8 cellular contexts compared by ENCODE assay signal in genomic region chr2:30231726-30232026, GRCh38. TPM values are rescaled to one million over a fixed set of nuclear protein-coding genes. Genes with fewer than 3 reads are reported as not detected.
DNase-seq lines count a peak whose midpoint lies in the region; ATAC-seq and TF ChIP-seq lines count a peak whose summit lies in the region.

No MANE protein-coding gene starts in this region.

- intact Hi-C loops in Caco-2 (cut with micrococcal nuclease; ENCODE audit: unreplicated experiment): loop anchor here (1.0 to 10.0 kb wide), 5 partner anchors 13 to 473 kb away; partner anchors contain the start of gene LCLAT1
- intact Hi-C loops in activated CD4-positive, alpha-beta T cell treated with anti-CD3 and anti-CD28 coated beads, Interleukin-2, amount 10 ng/mL, durations not matched to agents 24 days and 14 days (cut with micrococcal nuclease): loop anchor here (1.0 kb wide), 3 partner anchors 23 to 191 kb away; no protein-coding TSS in a partner anchor

- peaks cover 25% of the 10 kb centered on the region for H3K4me1 ChIP-seq in Caco-2
- no peaks in the 10 kb centered on the region for H3K4me1 ChIP-seq in foreskin keratinocyte
- no peaks in the 10 kb centered on the region for H3K4me1 ChIP-seq in rectal smooth muscle tissue (ENCODE audit: control insufficient read depth, insufficient read depth, low read length)

- H3K27me3 ChIP-seq in Caco-2 (replicated peaks; ENCODE audit: control insufficient read depth, insufficient read depth, low read length) (no peaks in the 10 kb centered on the region), foreskin keratinocyte (peaks cover 72% of the 10 kb centered on the region), rectal smooth muscle tissue (ENCODE audit: control insufficient read depth, insufficient read depth, low read length) (no peaks in the 10 kb centered on the region)

- H3K4me1 Mint-ChIP-seq in Caco-2 (ENCODE audit: low read depth, unreplicated experiment): peaks cover 29% of the 10 kb centered on the region
- H3K4me1 Mint-ChIP-seq in activated CD4-positive, alpha-beta T cell treated with anti-CD3 and anti-CD28 coated beads, Interleukin-2, amount 10 ng/mL, durations not matched to agents 24 days and 14 days: peaks cover 58% of the 10 kb centered on the region

- TF ChIP-seq CTCF in Caco-2 (IDR thresholded peaks at IDR 0.05; ENCODE audit: insufficient read depth in 1 of 2, low read depth in 1 of 2, low read length in 1 of 2, severe bottlenecking in 1 of 2, unreplicated experiment in 1 of 2): no peak
- TF ChIP-seq CTCF in foreskin keratinocyte (conservative IDR thresholded peaks at IDR 0.05): no peak

- ATAC-seq in HG03045 (IDR thresholded peaks at IDR 0.05; ENCODE audit: unreplicated experiment) (peak; percentile 21), foreskin keratinocyte (peak; percentile 51), GM18873 (IDR thresholded peaks at IDR 0.05; ENCODE audit: low FRiP score, unreplicated experiment) (no peak)

- H3K27ac Mint-ChIP-seq in Caco-2 (ENCODE audit: unreplicated experiment): peak overlapping the region; percentile 67
- peak overlapping the region; percentile 89 for H3K27ac Mint-ChIP-seq in activated CD4-positive, alpha-beta T cell treated with anti-CD3 and anti-CD28 coated beads, Interleukin-2, amount 10 ng/mL, durations not matched to agents 24 days and 14 days

- no peaks in the 10 kb centered on the region for H3K27me3 Mint-ChIP-seq in Caco-2 (ENCODE audit: insufficient read depth, unreplicated experiment)
- no peaks in the 10 kb centered on the region for H3K27me3 Mint-ChIP-seq in activated CD4-positive, alpha-beta T cell treated with anti-CD3 and anti-CD28 coated beads, Interleukin-2, amount 10 ng/mL, durations not matched to agents 24 days and 14 days

- no peak for DNase-seq in Caco-2
- no peak for DNase-seq in activated CD4-positive, alpha-beta T cell treated with anti-CD3 and anti-CD28 coated beads, Interleukin-2, amount 10 ng/mL, durations not matched to agents 24 days and 14 days
- DNase-seq in foreskin keratinocyte: no peak
- DNase-seq in epidermal melanocyte (ENCODE audit: insufficient read length, low spot score): no peak
- DNase-seq in NCI-H1417 treated with DMSO at 0.1 percent for 48 hours (lab: John Stamatoyannopoulos, UW): no peak

- POLR2A ChIA-PET in Caco-2 (lab: Charles Lee): interaction anchor here (0.7 to 4.4 kb wide), 6 partner anchors 13 to 317 kb away, joined by 4 to 41 read pairs (median 8); partner anchors contain the start of gene YPEL5

- H3K9ac ChIP-seq in rectal smooth muscle tissue (ENCODE audit: low read length): peak overlapping the region; percentile 74

- H3K36me3 Mint-ChIP-seq in Caco-2 (ENCODE audit: insufficient read depth, unreplicated experiment): peaks cover 57% of the 10 kb centered on the region
- H3K36me3 Mint-ChIP-seq in activated CD4-positive, alpha-beta T cell treated with anti-CD3 and anti-CD28 coated beads, Interleukin-2, amount 10 ng/mL, durations not matched to agents 24 days and 14 days (ENCODE audit: low read depth): peaks cover 39% of the 10 kb centered on the region

- H3K36me3 ChIP-seq in Caco-2 (ENCODE audit: control insufficient read depth, insufficient read depth, low read length) (peaks cover 3% of the 10 kb centered on the region; the same call in 1 of the 2 replicates), rectal smooth muscle tissue (ENCODE audit: control insufficient read depth, insufficient read depth, low read length) (no peaks in the 10 kb centered on the region)

- H3K9me3 ChIP-seq in Caco-2: no peaks in the 10 kb centered on the region

- no TSS peak for BruUV-seq in Caco-2 (replicated peaks; lab: Mats Ljungman, UMichigan)

- H3K4me3 Mint-ChIP-seq in Caco-2 (ENCODE audit: unreplicated experiment): peak overlapping the region; percentile 94
- peak overlapping the region; percentile 84 for H3K4me3 Mint-ChIP-seq in activated CD4-positive, alpha-beta T cell treated with anti-CD3 and anti-CD28 coated beads, Interleukin-2, amount 10 ng/mL, durations not matched to agents 24 days and 14 days

- peak overlapping the region; percentile 60 for H3K4me3 ChIP-seq in Caco-2 (ENCODE audit: low read depth, low read length)
- H3K4me3 ChIP-seq in rectal smooth muscle tissue (ENCODE audit: low read length): peak overlapping the region; percentile 86

- no peaks in the 10 kb centered on the region for H3K9me3 Mint-ChIP-seq in Caco-2 (ENCODE audit: unreplicated experiment)
- no peaks in the 10 kb centered on the region for H3K9me3 Mint-ChIP-seq in activated CD4-positive, alpha-beta T cell treated with anti-CD3 and anti-CD28 coated beads, Interleukin-2, amount 10 ng/mL, durations not matched to agents 24 days and 14 days

- H3K27ac ChIP-seq in foreskin keratinocyte (no peak overlapping the region), rectal smooth muscle tissue (ENCODE audit: low read depth, low read length) (peak overlapping the region; percentile 85)

- CTCF ChIA-PET in Caco-2 (lab: Charles Lee): interaction anchor here (0.6 to 3.9 kb wide), 6 partner anchors 11 to 480 kb away, joined by 3 to 27 read pairs (median 6); no protein-coding TSS in a partner anchor

RNA-seq across cellular contexts. Expression of gene LBH, which starts 0.3 kb away (rescaled TPM):
- 126 and 159 TPM in 2 replicates for total RNA-seq in Caco-2 (2022)
- total RNA-seq in activated CD4-positive, alpha-beta T cell treated with anti-CD3 and anti-CD28 coated beads, Interleukin-2, amount 10 ng/mL, durations not matched to agents 24 days and 14 days: 176 and 184 TPM in 2 replicates
- 0.46 and 1.5 TPM in 2 replicates for total RNA-seq in foreskin keratinocyte
- 0.26 and 0.82 TPM in 2 replicates for polyA plus RNA-seq in foreskin keratinocyte

Comparison
In these comparisons a context has a peak if more than half of its experiments do, and no peak if none do; other contexts are left out.
1. RNA of gene LBH, which starts 0.3 kb away (total RNA-seq): 176 to 184 TPM in activated CD4-positive, alpha-beta T cell treated with anti-CD3 and anti-CD28 coated beads, Interleukin-2, amount 10 ng/mL, durations not matched to agents 24 days and 14 days and 126 to 159 TPM in Caco-2; 0.46 to 1.5 TPM in foreskin keratinocyte; every median in the first group is over 10 times any median in the second.